In the genomic region with DNA sequence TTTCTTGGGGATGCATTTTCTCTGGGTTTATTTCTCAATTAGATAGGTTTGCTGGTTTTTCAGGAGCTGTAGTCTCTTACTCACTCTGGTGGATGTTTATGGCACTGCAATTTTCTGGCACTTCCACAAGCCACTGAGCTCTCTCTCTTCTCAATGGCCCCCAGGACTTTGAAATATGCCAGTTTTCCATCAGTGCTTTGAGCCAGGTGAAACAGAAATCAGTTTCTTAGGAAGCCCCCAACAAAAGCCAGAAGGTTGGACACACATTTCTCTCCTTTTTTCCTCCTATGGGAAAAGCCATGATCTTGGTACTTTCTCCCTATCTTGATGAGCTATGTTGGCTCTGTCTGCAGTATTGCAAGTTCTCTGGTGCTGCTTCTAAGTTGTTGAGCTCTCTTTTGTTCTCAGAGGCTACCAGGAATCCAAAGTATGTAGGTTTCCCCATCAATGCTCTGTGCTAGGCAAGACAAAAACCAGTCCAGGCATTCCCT, we compare ENCODE assay signal across 9 cellular contexts.
DNase-seq lines count a peak whose midpoint lies in the region; ATAC-seq and TF ChIP-seq lines count a peak whose summit lies in the region.
"Had no signal": no experiment of that assay in that cellular context is flagged by ENCODE, and none has a peak within 500 bp of the region (broad histone marks: within the 10 kb centered on the region; RNA-seq: fewer than 3 reads in every experiment).

No MANE protein-coding gene starts in this region.

- no peaks in the 10 kb centered on the region for H3K27me3 ChIP-seq in CD8-positive, alpha-beta T cell (ENCODE audit: insufficient read depth, low read length)
- H3K27me3 ChIP-seq in adrenal gland (no peaks in the 10 kb centered on the region), kidney epithelial cell (ENCODE audit: control insufficient read depth, insufficient read depth, low read length) (no peaks in the 10 kb centered on the region), ovary (no peaks in the 10 kb centered on the region)

- TF ChIP-seq EP300 in ovary (IDR thresholded peaks at IDR 0.05) = no peak

- no peaks in the 10 kb centered on the region for H3K36me3 ChIP-seq in CD8-positive, alpha-beta T cell (ENCODE audit: insufficient read depth, low read length)
- H3K36me3 ChIP-seq in adrenal gland (replicated peaks in 1 of 2) = no peaks in the 10 kb centered on the region
- H3K36me3 ChIP-seq in kidney epithelial cell (ENCODE audit: control insufficient read depth, insufficient read depth, low read length) = no peaks in the 10 kb centered on the region
- no peaks in the 10 kb centered on the region for H3K36me3 ChIP-seq in ovary
- H3K36me3 ChIP-seq: pancreas had no signal

- CTCF ChIA-PET in CD8-positive, alpha-beta T cell (lab: Charles Lee) = interaction anchor here (1.0 to 2.4 kb wide), 4 partner anchors 23 to 91 kb away, joined by 3 to 31 read pairs (median 4); partner anchors contain the start of gene SMIM36

- H3K4me1 Mint-ChIP-seq in CD8-positive, alpha-beta T cell (ENCODE audit: low read depth) = no peaks in the 10 kb centered on the region

- H3K9me3 ChIP-seq in CD8-positive, alpha-beta T cell (ENCODE audit: low read length) = no peaks in the 10 kb centered on the region
- H3K9me3 ChIP-seq in adrenal gland (replicated peaks in 1 of 3) (peaks cover 0 to 22% (median 18%) of the 10 kb centered on the region in 3 donors), ovary (no peaks in the 10 kb centered on the region)

- peaks cover 13% of the 10 kb centered on the region for H3K27me3 Mint-ChIP-seq in CD8-positive, alpha-beta T cell (ENCODE audit: low read depth)

- TF ChIP-seq POLR2A in adrenal gland (IDR thresholded peaks at IDR 0.05) = no peak
- TF ChIP-seq POLR2A in ovary (IDR thresholded peaks at IDR 0.05) = no peak

- peak; percentile 21 for TF ChIP-seq CTCF in CD8-positive, alpha-beta T cell (IDR thresholded peaks at IDR 0.05)
- TF ChIP-seq CTCF in adrenal gland (IDR thresholded peaks at IDR 0.05) = peak; percentile 56 to 86 (median 72)
- peak; percentile 79 for TF ChIP-seq CTCF in kidney epithelial cell (IDR thresholded peaks at IDR 0.05; ENCODE audit: insufficient read depth, low read length, poor library complexity, severe bottlenecking)
- peak in 1 of 3 donors; percentile 37 for TF ChIP-seq CTCF in ovary (IDR thresholded peaks at IDR 0.05)

- H3K4me3 ChIP-seq in CD8-positive, alpha-beta T cell (ENCODE audit: low read depth, low read length) = no peak overlapping the region
- H3K4me3 ChIP-seq in adrenal gland = no peak overlapping the region
- no peak overlapping the region for H3K4me3 ChIP-seq in kidney epithelial cell (ENCODE audit: low read depth, low read length)
- H3K4me3 ChIP-seq in ovary = no peak overlapping the region
- H3K4me3 ChIP-seq: pancreas had no signal

- no peak overlapping the region for H3K4me3 Mint-ChIP-seq in CD8-positive, alpha-beta T cell

- H3K4me1 ChIP-seq in CD8-positive, alpha-beta T cell (ENCODE audit: insufficient read depth, low read length) = no peaks in the 10 kb centered on the region
- H3K4me1 ChIP-seq in adrenal gland (replicated peaks in 1 of 2) = no peaks in the 10 kb centered on the region
- H3K4me1 ChIP-seq in ovary (ENCODE audit: insufficient read depth) = no peaks in the 10 kb centered on the region
- H3K4me1 ChIP-seq: pancreas had no signal

- H3K36me3 Mint-ChIP-seq in CD8-positive, alpha-beta T cell = no peaks in the 10 kb centered on the region

- no peak for ATAC-seq in CD8-positive, alpha-beta T cell
- peak; percentile 72 for ATAC-seq in GM19351 (IDR thresholded peaks at IDR 0.05; ENCODE audit: unreplicated experiment)
- ATAC-seq in HG02571 (IDR thresholded peaks at IDR 0.05; ENCODE audit: unreplicated experiment) = no peak

- no peak overlapping the region for H3K27ac ChIP-seq in CD8-positive, alpha-beta T cell (ENCODE audit: low read depth, low read length)
- no peak overlapping the region for H3K27ac ChIP-seq in adrenal gland
- no peak overlapping the region for H3K27ac ChIP-seq in ovary
- H3K27ac ChIP-seq: pancreas had no signal

- H3K27ac Mint-ChIP-seq in CD8-positive, alpha-beta T cell = no peak overlapping the region

- DNase-seq in CD8-positive, alpha-beta T cell = no peak
- DNase-seq in MV-4-11 (lab: John Stamatoyannopoulos, UW) (peak; percentile 42), adrenal gland (peak in 4 of 7 donors; percentile 26 to 52 (median 44)), kidney epithelial cell (ENCODE audit: low read depth) (no peak), ovary (no peak)
- no peak for DNase-seq in activated naive CD4-positive, alpha-beta T cell (lab: John Stamatoyannopoulos, UW)
- DNase-seq: pancreas had no signal

- POLR2A ChIA-PET in CD8-positive, alpha-beta T cell (lab: Charles Lee) = interaction anchor here (0.9 kb wide), 1 partner anchor 10 kb away, joined by 3 read pairs; no protein-coding TSS in a partner anchor

- intact Hi-C loops in CD8-positive, alpha-beta T cell (cut with DNase I, micrococcal nuclease) = loop anchor here (1.0 kb wide), 1 partner anchor 76 kb away; no protein-coding TSS in a partner anchor
- intact Hi-C loops in adrenal gland (cut with DNase I) (loop anchor here (5.0 to 10.0 kb wide), 2 partner anchors 75 to 77 kb away; no protein-coding TSS in a partner anchor), ovary (cut with DNase I) (no loop called here)

- peaks cover 28% of the 10 kb centered on the region for H3K9me3 Mint-ChIP-seq in CD8-positive, alpha-beta T cell

Comparison
In these comparisons a context has a peak if more than half of its experiments do, and no peak if none do; other contexts are left out.
1. DNase-seq: peak in MV-4-11 (single experiment) and adrenal gland (4 of 7); none in CD8-positive, alpha-beta T cell (0 of 7), kidney epithelial cell (single experiment), ovary (0 of 5) and activated naive CD4-positive, alpha-beta T cell (0 of 4).
2. intact Hi-C loops: an anchor here in CD8-positive, alpha-beta T cell (1.0 kb wide) and adrenal gland (5.0 to 10.0 kb wide); none called in ovary.